18 cellular contexts compared by ENCODE assay signal in the genomic region with DNA sequence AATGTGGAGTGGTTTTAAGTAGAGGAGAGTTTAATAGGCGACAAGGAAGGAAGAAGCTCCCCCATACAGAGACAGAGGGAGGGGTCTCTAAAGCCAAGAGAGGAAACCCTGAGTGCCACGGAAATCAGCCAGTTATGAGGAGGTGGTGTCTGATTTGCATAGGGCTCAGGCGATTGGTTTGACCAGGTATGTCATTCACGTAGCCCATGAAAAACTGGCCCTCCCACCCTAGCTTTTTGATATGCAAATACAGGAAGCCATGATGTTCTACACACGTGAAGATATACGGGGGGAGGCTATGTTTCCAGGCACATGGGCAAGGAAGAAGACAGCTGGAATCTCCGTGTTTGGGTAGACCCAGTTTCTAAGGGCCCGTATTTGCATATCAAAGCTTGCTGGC.
"Had no signal": no experiment of that assay in that cellular context is flagged by ENCODE, and none has a peak within 500 bp of the region (broad histone marks: within the 10 kb centered on the region; RNA-seq: fewer than 3 reads in every experiment).

No MANE protein-coding gene starts in this region.

- H3K4me3 Mint-ChIP-seq: mesothelial cell of epicardium; nephron; stimulated activated memory B cell treated with anti-CD40 and anti-IgM and Interleukin-4, amounts not matched to agents 10 μg/mL and 1 μg/mL and 100 μg/mL, for 72 hours had no signal

- DNase-seq: activated CD4-positive, alpha-beta T cell treated with anti-CD3 and anti-CD28 coated beads for 1 hour; activated gamma-delta T cell; cerebellar nuclear complex; cortex of kidney; gastrocnemius medialis; head of caudate nucleus; islet precursor cell; occipital lobe; posterior cingulate gyrus; spleen; stimulated activated CD4-positive, alpha-beta T cell treated with anti-CD3 and anti-CD28 coated beads, Interleukin-4, amount 100 ng/mL, for 4 hours; T1000 had no signal

- H3K27me3 Mint-ChIP-seq: stimulated activated memory B cell treated with anti-CD40 and anti-IgM and Interleukin-4, amounts not matched to agents 10 μg/mL and 1 μg/mL and 100 μg/mL, for 72 hours had no signal

- ATAC-seq: activated naive CD4-positive, alpha-beta T cell treated with anti-CD3 and anti-CD28 coated beads, Interleukin-2, amount 50 U/mL, for 72 hours; esophagus mucosa; gastrocnemius medialis; left lobe of liver; stimulated activated memory B cell treated with anti-CD40 and anti-IgM and Interleukin-4, amounts not matched to agents 10 μg/mL and 1 μg/mL and 100 μg/mL, for 72 hours had no signal

- H3K4me1 Mint-ChIP-seq: mesothelial cell of epicardium; nephron; stimulated activated memory B cell treated with anti-CD40 and anti-IgM and Interleukin-4, amounts not matched to agents 10 μg/mL and 1 μg/mL and 100 μg/mL, for 72 hours had no signal

- H3K9me3 Mint-ChIP-seq: nephron had no signal

- H3K27ac Mint-ChIP-seq: activated naive CD4-positive, alpha-beta T cell treated with anti-CD3 and anti-CD28 coated beads, Interleukin-2, amount 50 U/mL, for 72 hours; mesothelial cell of epicardium; nephron; stimulated activated memory B cell treated with anti-CD40 and anti-IgM and Interleukin-4, amounts not matched to agents 10 μg/mL and 1 μg/mL and 100 μg/mL, for 72 hours had no signal

- H3K36me3 Mint-ChIP-seq: activated naive CD4-positive, alpha-beta T cell treated with anti-CD3 and anti-CD28 coated beads, Interleukin-2, amount 50 U/mL, for 72 hours; mesothelial cell of epicardium; stimulated activated memory B cell treated with anti-CD40 and anti-IgM and Interleukin-4, amounts not matched to agents 10 μg/mL and 1 μg/mL and 100 μg/mL, for 72 hours had no signal
